In genomic region chr20:52191436-52192295, GRCh38 we compare ENCODE assay signal across 1 cellular context.
A peak's percentile ranks its signal among the peaks of the same experiment; 100 is the strongest.
TF ChIP-seq lines count a peak whose summit lies in the region.

Gene ZFP64, minus strand, starts transcription at chr20:52191779. Its CDS starts 143 bp downstream, at chr20:52191636.

TF ChIP-seq in GM12878, 131 proteins besides CTCF, POLR2A, EP300 and RAD21 (continued from another document and continues in another):
- no peak for TF ChIP-seq USF1 (IDR thresholded peaks at IDR 0.05; ENCODE audit: borderline replicate concordance, extremely low read length, insufficient read depth, low read depth, low read length)
- TF ChIP-seq NR2F1 (conservative IDR thresholded peaks at IDR 0.05) = 0 out of 2 replicates have a peak, but pooled peaks have one; percentile 41
- no peak for TF ChIP-seq BMI1 (IDR thresholded peaks at IDR 0.05; ENCODE audit: borderline replicate concordance)
- TF ChIP-seq SRF (IDR thresholded peaks at IDR 0.05; ENCODE audit: low read depth in 2 of 2, low read length in 2 of 2) = 0 out of 4 replicates have a peak, but pooled peaks of 1 of the 2 experiments have one; percentile 46
- TF ChIP-seq ATF7 (IDR thresholded peaks at IDR 0.05; ENCODE audit: low read depth) = no peak
- no peak for TF ChIP-seq EZH2 (IDR thresholded peaks at IDR 0.05; ENCODE audit: borderline replicate concordance, control insufficient read depth, low read depth, low read length)
- peak; percentile 55; the same call in 1 of the 2 replicates for TF ChIP-seq RBBP5 (conservative IDR thresholded peaks at IDR 0.05)
- TF ChIP-seq BCL11A (IDR thresholded peaks at IDR 0.05; ENCODE audit: low read depth, low read length) = 0 out of 2 replicates have a peak, but pooled peaks have one; percentile 8
- no peak; the same call in 1 of the 2 replicates for TF ChIP-seq POLR2AphosphoS2 (IDR thresholded peaks at IDR 0.05; ENCODE audit: low read depth, low read length)
- peak; percentile 17 for TF ChIP-seq ZNF687 (IDR thresholded peaks at IDR 0.05)
- no peak for TF ChIP-seq SREBF1 (IDR thresholded peaks at IDR 0.05; ENCODE audit: low read length)
- no peak for TF ChIP-seq IRF4 (IDR thresholded peaks at IDR 0.05; ENCODE audit: low read depth, low read length)
- peak; percentile 51 for TF ChIP-seq ZNF217 (IDR thresholded peaks at IDR 0.05)
- TF ChIP-seq ZZZ3 (IDR thresholded peaks at IDR 0.05; ENCODE audit: control insufficient read depth, insufficient read length, low read depth) = no peak
- no peak for TF ChIP-seq ZBTB11 (CRISPR knock-in tag; IDR thresholded peaks at IDR 0.05)
- no peak for TF ChIP-seq TCF7 (IDR thresholded peaks at IDR 0.05; ENCODE audit: borderline replicate concordance)
- TF ChIP-seq ZNF207 (IDR thresholded peaks at IDR 0.05; ENCODE audit: borderline replicate concordance) = no peak; the same call in 1 of the 2 replicates
- no peak for TF ChIP-seq CEBPB (IDR thresholded peaks at IDR 0.05; ENCODE audit: borderline replicate concordance in 1 of 2, low read depth in 2 of 2, low read length in 2 of 2)
- no peak for TF ChIP-seq PAX8 (IDR thresholded peaks at IDR 0.05)
- TF ChIP-seq PAX5 (IDR thresholded peaks at IDR 0.05; ENCODE audit: borderline replicate concordance, low read depth, low read length) = no peak
- TF ChIP-seq BCLAF1 (IDR thresholded peaks at IDR 0.05) = 0 out of 2 replicates have a peak, but pooled peaks have one; percentile 55
- TF ChIP-seq PRDM15 (CRISPR knock-in tag; IDR thresholded peaks at IDR 0.05) = no peak
- no peak for TF ChIP-seq KLF5 (IDR thresholded peaks at IDR 0.05; ENCODE audit: partially characterized antibody)
- peak; percentile 26; the same call in 1 of the 2 replicates for TF ChIP-seq RFX5 (IDR thresholded peaks at IDR 0.05; ENCODE audit: low read depth, low read length)
- TF ChIP-seq IRF3 (IDR thresholded peaks at IDR 0.05) = no peak
- peak; percentile 85 for TF ChIP-seq LARP7 (IDR thresholded peaks at IDR 0.05)
- TF ChIP-seq TARDBP (IDR thresholded peaks at IDR 0.05; ENCODE audit: borderline replicate concordance) = no peak
- TF ChIP-seq NBN (IDR thresholded peaks at IDR 0.05) = peak; percentile 69
- TF ChIP-seq JUNB (IDR thresholded peaks at IDR 0.05) = no peak
- no peak for TF ChIP-seq SIX5 (IDR thresholded peaks at IDR 0.05; ENCODE audit: low read depth, low read length, severe bottlenecking)
- no peak for TF ChIP-seq HDGF (IDR thresholded peaks at IDR 0.05)
- TF ChIP-seq KAT2A (conservative IDR thresholded peaks at IDR 0.05; ENCODE audit: control insufficient read depth, low read depth, low read length) = no peak
- TF ChIP-seq ZNF592 (IDR thresholded peaks at IDR 0.05) = peak; percentile 34; the same call in 1 of the 2 replicates
- no peak for TF ChIP-seq SIN3A (IDR thresholded peaks at IDR 0.05; ENCODE audit: low read depth, low read length)
- peak in 1 of 2 experiments; percentile 39; a peak in 1 of 3 replicates for TF ChIP-seq EGR1 (IDR thresholded peaks at IDR 0.05; ENCODE audit: borderline replicate concordance in 1 of 2, low read depth in 2 of 2, low read length in 2 of 2)
- TF ChIP-seq MXI1 (IDR thresholded peaks at IDR 0.05; ENCODE audit: low read depth, low read length) = no peak
- TF ChIP-seq IKZF2 (IDR thresholded peaks at IDR 0.05) = peak; percentile 83 to 90
